Comparison of ENCODE assay signal across 9 cellular contexts in the genomic region with DNA sequence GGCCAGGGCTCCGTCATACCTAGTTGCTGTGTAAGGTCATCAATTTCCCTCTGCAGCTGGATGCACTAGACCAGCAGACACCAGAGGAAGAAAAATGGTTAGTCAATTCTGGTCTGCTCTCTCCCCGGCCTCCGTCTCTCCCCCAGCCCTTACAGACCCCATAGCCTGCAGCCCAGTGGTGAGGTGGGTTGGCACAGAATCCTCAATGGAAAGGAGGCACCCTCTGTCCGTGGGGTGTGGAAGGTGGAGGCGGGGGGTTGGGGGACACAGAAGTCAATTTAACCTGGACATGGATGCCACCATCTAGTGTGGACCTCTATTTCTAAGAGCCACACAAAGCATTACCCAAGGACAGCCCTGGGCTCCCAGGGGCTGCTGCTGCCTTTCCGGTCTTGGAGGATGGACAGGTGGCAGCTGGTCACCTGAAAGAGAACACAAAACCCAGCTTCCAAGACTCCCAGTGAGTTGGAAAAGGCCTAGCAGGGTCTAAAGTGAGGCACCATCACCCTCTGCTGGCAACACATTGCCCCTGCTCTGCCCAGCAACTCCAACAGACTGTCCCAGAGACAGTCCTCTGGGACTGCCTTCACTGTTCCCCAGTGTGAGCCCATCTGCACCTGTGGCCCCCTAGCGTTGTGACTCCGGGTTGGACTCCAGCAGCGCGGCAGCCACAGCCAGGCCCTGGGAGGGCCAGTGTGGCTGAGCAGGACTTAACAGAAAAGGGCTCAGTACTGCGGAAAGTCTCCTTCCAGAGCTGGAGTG.
DNase-seq lines count a peak whose midpoint lies in the region; ATAC-seq and TF ChIP-seq lines count a peak whose summit lies in the region.
"Had no signal": no experiment of that assay in that cellular context is flagged by ENCODE, and none has a peak within 500 bp of the region (broad histone marks: within the 10 kb centered on the region; RNA-seq: fewer than 3 reads in every experiment).

No MANE protein-coding gene starts in this region.

- DNase-seq in D341Med (ENCODE audit: low spot score) (peak; percentile 71), HEK293T (ENCODE audit: extremely low spot score) (peak; percentile 48), islet precursor cell (peak; percentile 88)
- no peak for DNase-seq in activated naive CD4-positive, alpha-beta T cell (lab: John Stamatoyannopoulos, UW)
- DNase-seq: NCI-H2029 had no signal

- CTCF ChIA-PET in HEK293T (lab: Yijun Ruan, JAX) = interaction anchor here (0.6 to 1.2 kb wide), 3 partner anchors 11 to 1450 kb away, joined by 3 read pairs; no protein-coding TSS in a partner anchor

- POLR2A ChIA-PET in HEK293T (lab: Yijun Ruan, JAX) = no interaction called here

- ATAC-seq in SK-N-SH treated with all-trans-retinoic acid at 6 μM for 48 hours (peak; percentile 90), HG02970 (IDR thresholded peaks at IDR 0.05; ENCODE audit: low FRiP score, unreplicated experiment) (no peak), GM19351 (IDR thresholded peaks at IDR 0.05; ENCODE audit: unreplicated experiment) (no peak), HG02885 (IDR thresholded peaks at IDR 0.05; ENCODE audit: poor library complexity, unreplicated experiment) (no peak)

TF ChIP-seq in HEK293T, 16 proteins besides CTCF, POLR2A, EP300 and RAD21:
- TF ChIP-seq NFRKB (IDR thresholded peaks at IDR 0.05) = no peak

TF ChIP-seq in SK-N-SH treated with all-trans-retinoic acid at 6 μM for 48 hours, 23 proteins besides CTCF, POLR2A, EP300 and RAD21:
- TF ChIP-seq, protein P1, sequence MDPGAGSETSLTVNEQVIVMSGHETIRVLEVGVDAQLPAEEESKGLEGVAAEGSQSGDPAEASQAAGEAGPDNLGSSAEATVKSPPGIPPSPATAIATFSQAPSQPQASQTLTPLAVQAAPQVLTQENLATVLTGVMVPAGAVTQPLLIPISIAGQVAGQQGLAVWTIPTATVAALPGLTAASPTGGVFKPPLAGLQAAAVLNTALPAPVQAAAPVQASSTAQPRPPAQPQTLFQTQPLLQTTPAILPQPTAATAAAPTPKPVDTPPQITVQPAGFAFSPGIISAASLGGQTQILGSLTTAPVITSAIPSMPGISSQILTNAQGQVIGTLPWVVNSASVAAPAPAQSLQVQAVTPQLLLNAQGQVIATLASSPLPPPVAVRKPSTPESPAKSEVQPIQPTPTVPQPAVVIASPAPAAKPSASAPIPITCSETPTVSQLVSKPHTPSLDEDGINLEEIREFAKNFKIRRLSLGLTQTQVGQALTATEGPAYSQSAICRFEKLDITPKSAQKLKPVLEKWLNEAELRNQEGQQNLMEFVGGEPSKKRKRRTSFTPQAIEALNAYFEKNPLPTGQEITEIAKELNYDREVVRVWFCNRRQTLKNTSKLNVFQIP (CRISPR knock-in tag; IDR thresholded peaks at IDR 0.05; ENCODE audit: borderline replicate concordance, low read depth) = no peak
- TF ChIP-seq ZNF565 (CRISPR knock-in tag; conservative IDR thresholded peaks at IDR 0.05; ENCODE audit: low read depth) (no peak), ARNTL (CRISPR knock-in tag; IDR thresholded peaks at IDR 0.05; ENCODE audit: borderline replicate concordance, low read depth) (no peak)

Comparison
In these comparisons a context has a peak if more than half of its experiments do, and no peak if none do; other contexts are left out.
1. DNase-seq: peak in D341Med (single experiment), HEK293T (single experiment) and islet precursor cell (single experiment); none in activated naive CD4-positive, alpha-beta T cell (0 of 4).